2 cellular contexts compared by ENCODE assay signal in the genomic region with DNA sequence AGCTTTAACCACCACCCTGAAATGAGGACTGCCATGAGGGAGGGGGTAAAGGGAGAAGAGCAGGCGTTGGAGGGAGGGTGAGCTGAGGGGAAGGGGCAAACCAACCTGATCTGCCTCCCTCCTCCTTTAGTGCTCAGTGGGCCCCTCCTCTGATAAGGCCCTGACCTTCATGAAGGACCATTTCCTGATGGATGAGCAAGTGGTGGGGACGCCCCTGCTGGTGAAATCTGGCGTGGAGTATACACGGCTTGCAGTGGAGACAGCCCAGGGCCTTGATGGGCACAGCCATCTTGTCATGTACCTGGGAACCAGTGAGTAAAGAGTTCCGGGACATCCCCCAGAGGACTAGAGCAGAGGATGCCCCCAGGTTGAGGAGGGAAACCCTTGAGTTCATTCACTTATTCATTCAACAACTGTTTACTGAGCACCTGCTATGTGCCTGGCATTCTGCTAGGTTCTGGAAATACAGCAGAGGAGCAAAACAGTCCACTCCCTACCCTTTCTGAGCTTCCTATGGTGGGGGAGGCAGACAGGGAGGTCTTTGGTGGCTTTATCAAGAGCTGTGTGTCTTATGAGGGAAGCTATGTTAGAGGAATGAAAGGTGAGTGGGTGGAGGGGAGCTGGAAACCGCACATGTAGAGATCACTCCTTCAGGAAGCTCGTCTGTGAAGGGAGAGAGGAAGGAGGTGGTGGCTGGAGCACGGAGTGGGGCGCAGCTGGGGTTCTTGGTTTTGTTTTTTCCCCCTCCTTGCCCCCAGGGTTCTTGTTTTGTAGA.
TF ChIP-seq lines count a peak whose summit lies in the region.

No MANE protein-coding gene starts in this region.

TF ChIP-seq in SK-N-SH, 30 proteins besides CTCF, POLR2A, EP300 and RAD21:
- TF ChIP-seq GATA2 (CRISPR knock-in tag; IDR thresholded peaks at IDR 0.05) (no peak), NRF1 (IDR thresholded peaks at IDR 0.05; ENCODE audit: low read depth, low read length) (no peak), RXRA (IDR thresholded peaks at IDR 0.05; ENCODE audit: borderline replicate concordance, low read depth) (no peak), RCOR1 (IDR thresholded peaks at IDR 0.05; ENCODE audit: low read length) (no peak), ELF1 (IDR thresholded peaks at IDR 0.05) (no peak), GABPA (IDR thresholded peaks at IDR 0.05; ENCODE audit: low read depth) (no peak), RFX5 (IDR thresholded peaks at IDR 0.05; ENCODE audit: low read length) (no peak), MXI1 (IDR thresholded peaks at IDR 0.05; ENCODE audit: low read depth, low read length) (no peak), FOSL2 (IDR thresholded peaks at IDR 0.05; ENCODE audit: borderline replicate concordance, low read depth) (no peak), TCF12 (IDR thresholded peaks at IDR 0.05) (no peak), FOXM1 (IDR thresholded peaks at IDR 0.05; ENCODE audit: low read depth) (no peak), FOXJ3 (CRISPR knock-in tag; IDR thresholded peaks at IDR 0.05) (no peak), NFIC (IDR thresholded peaks at IDR 0.05; ENCODE audit: borderline replicate concordance) (no peak), TAF1 (IDR thresholded peaks at IDR 0.05; ENCODE audit: borderline replicate concordance, low read depth, low read length) (no peak), YY1 (IDR thresholded peaks at IDR 0.05; ENCODE audit: low read depth) (no peak), CHD2 (IDR thresholded peaks at IDR 0.05; ENCODE audit: low read length, partially characterized antibody) (no peak)
- TF ChIP-seq, protein P1, sequence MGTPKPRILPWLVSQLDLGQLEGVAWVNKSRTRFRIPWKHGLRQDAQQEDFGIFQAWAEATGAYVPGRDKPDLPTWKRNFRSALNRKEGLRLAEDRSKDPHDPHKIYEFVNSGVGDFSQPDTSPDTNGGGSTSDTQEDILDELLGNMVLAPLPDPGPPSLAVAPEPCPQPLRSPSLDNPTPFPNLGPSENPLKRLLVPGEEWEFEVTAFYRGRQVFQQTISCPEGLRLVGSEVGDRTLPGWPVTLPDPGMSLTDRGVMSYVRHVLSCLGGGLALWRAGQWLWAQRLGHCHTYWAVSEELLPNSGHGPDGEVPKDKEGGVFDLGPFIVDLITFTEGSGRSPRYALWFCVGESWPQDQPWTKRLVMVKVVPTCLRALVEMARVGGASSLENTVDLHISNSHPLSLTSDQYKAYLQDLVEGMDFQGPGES (IDR thresholded peaks at IDR 0.05; ENCODE audit: low read depth, low read length): no peak
- TF ChIP-seq, protein P2, sequence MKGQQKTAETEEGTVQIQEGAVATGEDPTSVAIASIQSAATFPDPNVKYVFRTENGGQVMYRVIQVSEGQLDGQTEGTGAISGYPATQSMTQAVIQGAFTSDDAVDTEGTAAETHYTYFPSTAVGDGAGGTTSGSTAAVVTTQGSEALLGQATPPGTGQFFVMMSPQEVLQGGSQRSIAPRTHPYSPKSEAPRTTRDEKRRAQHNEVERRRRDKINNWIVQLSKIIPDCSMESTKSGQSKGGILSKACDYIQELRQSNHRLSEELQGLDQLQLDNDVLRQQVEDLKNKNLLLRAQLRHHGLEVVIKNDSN (IDR thresholded peaks at IDR 0.05; ENCODE audit: borderline replicate concordance, low read depth): no peak
- TF ChIP-seq, protein P3, sequence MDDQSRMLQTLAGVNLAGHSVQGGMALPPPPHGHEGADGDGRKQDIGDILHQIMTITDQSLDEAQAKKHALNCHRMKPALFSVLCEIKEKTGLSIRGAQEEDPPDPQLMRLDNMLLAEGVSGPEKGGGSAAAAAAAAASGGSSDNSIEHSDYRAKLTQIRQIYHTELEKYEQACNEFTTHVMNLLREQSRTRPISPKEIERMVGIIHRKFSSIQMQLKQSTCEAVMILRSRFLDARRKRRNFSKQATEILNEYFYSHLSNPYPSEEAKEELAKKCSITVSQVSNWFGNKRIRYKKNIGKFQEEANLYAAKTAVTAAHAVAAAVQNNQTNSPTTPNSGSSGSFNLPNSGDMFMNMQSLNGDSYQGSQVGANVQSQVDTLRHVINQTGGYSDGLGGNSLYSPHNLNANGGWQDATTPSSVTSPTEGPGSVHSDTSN (IDR thresholded peaks at IDR 0.05): no peak
- TF ChIP-seq, protein P4, sequence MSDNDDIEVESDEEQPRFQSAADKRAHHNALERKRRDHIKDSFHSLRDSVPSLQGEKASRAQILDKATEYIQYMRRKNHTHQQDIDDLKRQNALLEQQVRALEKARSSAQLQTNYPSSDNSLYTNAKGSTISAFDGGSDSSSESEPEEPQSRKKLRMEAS (IDR thresholded peaks at IDR 0.05; ENCODE audit: low read depth): no peak

TF ChIP-seq in SK-N-SH treated with all-trans-retinoic acid at 6 μM for 48 hours, 23 proteins besides CTCF, POLR2A, EP300 and RAD21:
- no peak for TF ChIP-seq ZNF8 (CRISPR knock-in tag; IDR thresholded peaks at IDR 0.05)
TF ChIP-seq in SK-N-SH treated with all-trans-retinoic acid at 6 μM for 48 hours: peak in this region for 0.
